ENCODE assay signal across 10 cellular contexts in genomic region chr9:34629492-34629809, GRCh38. TPM values are rescaled to one million over a fixed set of nuclear protein-coding genes. Genes with fewer than 3 reads are reported as not detected.
DNase-seq lines count a peak whose midpoint lies in the region; ATAC-seq and TF ChIP-seq lines count a peak whose summit lies in the region.
"Had no signal": no experiment of that assay in that cellular context is flagged by ENCODE, and none has a peak within 500 bp of the region (broad histone marks: within the 10 kb centered on the region; RNA-seq: fewer than 3 reads in every experiment).

No MANE protein-coding gene starts in this region.

- no peak for DNase-seq in T-helper 2 cell treated with Interferon-gamma antibody and Interleukin-4, amounts not matched to agents 5 μg/mL and 100 μg/mL, for 36 hours (ENCODE audit: low spot score)
- DNase-seq in T-helper 2 cell, result no peak
- DNase-seq in activated B cell treated with CpG ODN at 0.5 μM for 24 hours, result no peak
- DNase-seq in hepatocyte (ENCODE audit: low spot score), result no peak
- DNase-seq in smooth muscle cell (lab: John Stamatoyannopoulos, UW; ENCODE audit: unreplicated experiment), result no peak
- no peak for DNase-seq in Right ventricle myocardium inferior (ENCODE audit: missing footprints)
- DNase-seq: ACHN, NCI-H226 had no signal

- H3K79me2 ChIP-seq in hepatocyte (no peaks in the 10 kb centered on the region), smooth muscle cell (ENCODE audit: low read depth) (no peaks in the 10 kb centered on the region)

- peaks cover 64% of the 10 kb centered on the region for H3K27me3 ChIP-seq in hepatocyte
- H3K27me3 ChIP-seq in smooth muscle cell (ENCODE audit: low read depth), result peaks cover 79% of the 10 kb centered on the region

- H3K4me1 Mint-ChIP-seq in T-helper 2 cell treated with Interferon-gamma antibody and Interleukin-4, amounts not matched to agents 5 μg/mL and 100 μg/mL, for 36 hours (ENCODE audit: low read depth), result peaks cover 16% of the 10 kb centered on the region
- H3K4me1 Mint-ChIP-seq in activated B cell treated with CpG ODN at 0.5 μM for 24 hours, result peaks cover 22% of the 10 kb centered on the region

- intact Hi-C loops in activated B cell treated with CpG ODN at 0.5 μM for 24 hours (cut with micrococcal nuclease) (loop anchor here (1.0 kb wide), 1 partner anchor 9 kb away; the partner anchor contains the start of gene DCTN3), Right ventricle myocardium inferior (cut with DNase I) (no loop called here)

- TF ChIP-seq CTCF in activated B cell treated with CpG ODN at 0.5 μM for 24 hours (IDR thresholded peaks at IDR 0.05) (no peak), hepatocyte (IDR thresholded peaks at IDR 0.05; ENCODE audit: poor library complexity) (no peak), smooth muscle cell (IDR thresholded peaks at IDR 0.05; ENCODE audit: borderline replicate concordance, insufficient read depth, poor library complexity, severe bottlenecking) (no peak)

- H3K27ac Mint-ChIP-seq in T-helper 2 cell treated with Interferon-gamma antibody and Interleukin-4, amounts not matched to agents 5 μg/mL and 100 μg/mL, for 36 hours, result no peak overlapping the region
- no peak overlapping the region for H3K27ac Mint-ChIP-seq in activated B cell treated with CpG ODN at 0.5 μM for 24 hours

- H3K4me1 ChIP-seq in hepatocyte (ENCODE audit: insufficient read depth), result peaks cover 4% of the 10 kb centered on the region
- peaks cover 40% of the 10 kb centered on the region for H3K4me1 ChIP-seq in smooth muscle cell (ENCODE audit: low read depth)

- H3K36me3 Mint-ChIP-seq in T-helper 2 cell treated with Interferon-gamma antibody and Interleukin-4, amounts not matched to agents 5 μg/mL and 100 μg/mL, for 36 hours (ENCODE audit: low read depth), result peaks cover 4% of the 10 kb centered on the region
- H3K36me3 Mint-ChIP-seq in activated B cell treated with CpG ODN at 0.5 μM for 24 hours (ENCODE audit: low read depth), result no peaks in the 10 kb centered on the region

- H3K9me3 Mint-ChIP-seq in T-helper 2 cell treated with Interferon-gamma antibody and Interleukin-4, amounts not matched to agents 5 μg/mL and 100 μg/mL, for 36 hours, result no peaks in the 10 kb centered on the region
- no peaks in the 10 kb centered on the region for H3K9me3 Mint-ChIP-seq in activated B cell treated with CpG ODN at 0.5 μM for 24 hours

- POLR2A ChIA-PET in activated B cell treated with CpG ODN at 0.5 μM for 24 hours (lab: Charles Lee), result interaction anchor here (1.7 kb wide), 1 partner anchor 9 kb away, joined by 7 read pairs; the partner anchor contains the start of gene SIGMAR1

- H3K9me3 ChIP-seq in hepatocyte (ENCODE audit: low read depth) (no peaks in the 10 kb centered on the region), smooth muscle cell (replicated peaks; ENCODE audit: low read depth) (no peaks in the 10 kb centered on the region)

- no peaks in the 10 kb centered on the region for H3K9me2 ChIP-seq in hepatocyte (replicated peaks; ENCODE audit: insufficient read depth)

- H4K20me1 ChIP-seq in hepatocyte (ENCODE audit: insufficient read depth, poor library complexity, severe bottlenecking), result no peaks in the 10 kb centered on the region
- no peaks in the 10 kb centered on the region for H4K20me1 ChIP-seq in smooth muscle cell (ENCODE audit: low read depth)

- WGBS in hepatocyte (ENCODE audit: low lambda C conversion rate, missing lambda C conversion rate), result 49% methylated on average over 4 of the region's 4 CpGs
- WGBS in smooth muscle cell (ENCODE audit: low lambda C conversion rate), result 49% methylated on average over 4 of the region's 4 CpGs

- peaks cover 60% of the 10 kb centered on the region for H3K27me3 Mint-ChIP-seq in T-helper 2 cell treated with Interferon-gamma antibody and Interleukin-4, amounts not matched to agents 5 μg/mL and 100 μg/mL, for 36 hours (ENCODE audit: low read depth)
- H3K27me3 Mint-ChIP-seq in activated B cell treated with CpG ODN at 0.5 μM for 24 hours, result peaks cover 52% of the 10 kb centered on the region

- peak overlapping the region; percentile 76 for H3K4me3 Mint-ChIP-seq in T-helper 2 cell treated with Interferon-gamma antibody and Interleukin-4, amounts not matched to agents 5 μg/mL and 100 μg/mL, for 36 hours
- H3K4me3 Mint-ChIP-seq in activated B cell treated with CpG ODN at 0.5 μM for 24 hours, result peak overlapping the region; percentile 73

- H2AFZ ChIP-seq in hepatocyte (no peak overlapping the region), smooth muscle cell (ENCODE audit: low read depth) (no peak overlapping the region)

- H3F3A ChIP-seq in smooth muscle cell (ENCODE audit: low read depth), result no peaks in the 10 kb centered on the region

- H3K4me2 ChIP-seq in hepatocyte (peak overlapping the region; percentile 97), smooth muscle cell (peak overlapping the region; percentile 86)

- ATAC-seq in activated B cell treated with CpG ODN at 0.5 μM for 24 hours (ENCODE audit: low read depth), result no peak
- no peak for ATAC-seq in HG03442 (IDR thresholded peaks at IDR 0.05; ENCODE audit: unreplicated experiment)
- no peak for ATAC-seq in GM18867 (IDR thresholded peaks at IDR 0.05; ENCODE audit: unreplicated experiment)
- no peak for ATAC-seq in Right ventricle myocardium inferior

- H3K4me3 ChIP-seq in hepatocyte (no peak overlapping the region), smooth muscle cell (no peak overlapping the region)

- H3K36me3 ChIP-seq in hepatocyte (replicated peaks; ENCODE audit: insufficient read depth, low read depth), result no peaks in the 10 kb centered on the region
- no peaks in the 10 kb centered on the region for H3K36me3 ChIP-seq in smooth muscle cell (ENCODE audit: low read depth)

- H3K27ac ChIP-seq in hepatocyte (no peak overlapping the region), smooth muscle cell (ENCODE audit: low read depth) (no peak overlapping the region)

- no peak overlapping the region for H3K9ac ChIP-seq in smooth muscle cell (ENCODE audit: low read depth)

- CTCF ChIA-PET in activated B cell treated with CpG ODN at 0.5 μM for 24 hours (lab: Charles Lee), result interaction anchor here (1.2 to 1.4 kb wide), 2 partner anchors 17 to 22 kb away, joined by 3 to 4 read pairs; partner anchors contain the start of gene GALT

RNA-seq across cellular contexts. Expression of gene ARID3C, which starts 0.6 kb away (rescaled TPM):
- total RNA-seq in activated B cell treated with CpG ODN at 0.5 μM for 24 hours (not detected in 2 replicates), hepatocyte (0.27 TPM in 1 of 2 replicates, not detected in the other), smooth muscle cell (not detected in 2 replicates), Right ventricle myocardium inferior (not detected)
- polyA plus RNA-seq in hepatocyte (0.21 TPM in 1 of 2 replicates, not detected in the other), smooth muscle cell (0.40 and 0.45 TPM in 2 replicates)

RNA-seq across cellular contexts. Expression of gene SIGMAR1, which starts 8.1 kb away (rescaled TPM):
- total RNA-seq in activated B cell treated with CpG ODN at 0.5 μM for 24 hours (27.2 TPM in 2 replicates), hepatocyte (126 and 141 TPM in 2 replicates), smooth muscle cell (99.6 and 105 TPM in 2 replicates), Right ventricle myocardium inferior (25.6 TPM)
- polyA plus RNA-seq in hepatocyte (212 and 240 TPM in 2 replicates), smooth muscle cell (152 and 192 TPM in 2 replicates)

RNA-seq across cellular contexts. Expression of gene DCTN3, which starts 9.2 kb away (rescaled TPM):
- total RNA-seq in activated B cell treated with CpG ODN at 0.5 μM for 24 hours (63.9 and 64.3 TPM in 2 replicates), hepatocyte (60.3 and 75.0 TPM in 2 replicates), smooth muscle cell (76.4 and 87.6 TPM in 2 replicates), Right ventricle myocardium inferior (133 TPM)
- polyA plus RNA-seq in hepatocyte (83.1 and 114 TPM in 2 replicates), smooth muscle cell (142 and 164 TPM in 2 replicates)

RNA-seq across cellular contexts. Expression of gene GALT, which starts 17.0 kb away (rescaled TPM):
- total RNA-seq in activated B cell treated with CpG ODN at 0.5 μM for 24 hours (55.9 and 62.5 TPM in 2 replicates), hepatocyte (46.1 and 53.2 TPM in 2 replicates), smooth muscle cell (25.9 and 32.9 TPM in 2 replicates), Right ventricle myocardium inferior (54.1 TPM)
- polyA plus RNA-seq in hepatocyte (119 and 121 TPM in 2 replicates), smooth muscle cell (46.4 and 52.2 TPM in 2 replicates)

RNA-seq across cellular contexts. Expression of gene RPP25L, which starts 17.6 kb away (rescaled TPM):
- total RNA-seq in activated B cell treated with CpG ODN at 0.5 μM for 24 hours, result 17.5 and 18.9 TPM in 2 replicates
- total RNA-seq in hepatocyte, result 30.0 and 31.5 TPM in 2 replicates
- polyA plus RNA-seq in hepatocyte, result 31.8 and 35.7 TPM in 2 replicates
- 10.9 and 11.3 TPM in 2 replicates for total RNA-seq in smooth muscle cell
- 20.9 and 27.5 TPM in 2 replicates for polyA plus RNA-seq in smooth muscle cell
- total RNA-seq in Right ventricle myocardium inferior, result 38.3 TPM
